In the genomic region with DNA sequence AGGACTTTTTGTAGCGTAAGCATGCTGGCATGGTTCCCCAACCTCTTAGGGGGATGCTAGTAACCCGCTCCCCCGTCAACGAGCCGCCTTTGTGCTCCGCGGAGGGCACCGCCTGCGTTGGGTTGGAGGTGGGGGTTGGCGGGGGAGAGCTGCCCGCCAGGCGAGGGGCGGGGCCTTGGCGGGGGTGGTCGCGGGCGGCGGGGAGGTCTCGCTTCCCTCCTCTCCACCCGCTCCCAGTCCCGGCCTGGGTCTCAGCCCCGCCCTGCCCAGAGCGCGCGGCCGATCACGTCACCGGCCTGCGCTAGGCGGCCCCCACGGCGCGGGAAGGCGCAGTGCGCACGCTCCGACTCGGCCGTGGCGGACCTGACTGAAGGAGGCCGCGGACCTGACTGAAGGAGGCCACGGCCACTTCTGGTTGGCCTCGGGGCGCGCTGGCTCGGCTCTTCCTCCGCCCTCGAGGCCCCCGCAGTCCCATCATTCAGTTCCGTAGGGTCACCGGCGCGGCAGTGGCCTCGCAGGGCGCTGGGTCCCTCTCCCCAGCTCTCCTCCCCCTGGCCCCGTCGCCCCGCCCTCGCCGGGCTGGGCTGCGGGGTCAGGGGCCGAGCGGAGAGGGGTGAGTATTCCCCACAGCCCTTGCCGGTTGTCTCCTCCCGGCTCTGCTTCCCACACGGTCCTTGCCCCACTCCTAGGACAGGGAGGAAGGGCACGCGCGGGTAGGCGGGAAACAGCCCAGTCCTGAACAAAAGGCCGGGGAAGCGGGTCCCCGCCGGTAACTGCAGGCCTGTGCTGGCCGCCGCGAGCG, we compare ENCODE assay signal across 8 cellular contexts. TPM values are rescaled to one million over a fixed set of nuclear protein-coding genes. Genes with fewer than 3 reads are reported as not detected.
DNase-seq lines count a peak whose midpoint lies in the region; ATAC-seq and TF ChIP-seq lines count a peak whose summit lies in the region.

A gene (plus strand): TSS at position 330 of the 802 bp plus-strand sequence. CDS start 15,548 bp downstream, outside the sequence.

- H3K27ac ChIP-seq in liver (ENCODE audit: low read depth in 1 of 2, low read length in 2 of 2): peak within 1 kb of the TSS; percentile 98 to 100

- H3K27me3 Mint-ChIP-seq in dendritic cell treated with granulocyte-macrophage colony-stimulating factor and Interleukin-4, amounts not matched to agents 40 ng/mL and 50 ng/mL, for 4 days: no peaks in the 10 kb centered on the region

- TF ChIP-seq RAD21 in liver (IDR thresholded peaks at IDR 0.05): peak; percentile 54 to 65

- H3K9me3 ChIP-seq in liver (ENCODE audit: control insufficient read depth in 4 of 4, low read length in 3 of 4): no peaks in the 10 kb centered on the region

- DNase-seq in C1 segment of cervical spinal cord (lab: John Stamatoyannopoulos, UW) (peak; percentile 67 to 98 (median 92)), NCI-H69 (lab: John Stamatoyannopoulos, UW) (peak; percentile 99)
- peak; percentile 70 to 80 for DNase-seq in activated CD4-positive, alpha-beta T cell treated with anti-CD3 and anti-CD28 coated beads, Interleukin-2, amount 50 U/mL, for 24 hours (ENCODE audit: low read depth in 1 of 2, low spot score in 1 of 2)
- peak; percentile 88 for DNase-seq in stimulated activated CD4-positive, alpha-beta T cell treated with anti-CD3 and anti-CD28 coated beads, Interleukin-4, amount 100 ng/mL, for 1 hour

- peak within 1 kb of the TSS; percentile 90 for H3K4me3 Mint-ChIP-seq in dendritic cell treated with granulocyte-macrophage colony-stimulating factor and Interleukin-4, amounts not matched to agents 40 ng/mL and 50 ng/mL, for 4 days

- H3K4me1 Mint-ChIP-seq in dendritic cell treated with granulocyte-macrophage colony-stimulating factor and Interleukin-4, amounts not matched to agents 40 ng/mL and 50 ng/mL, for 4 days (ENCODE audit: low read depth): peaks cover 11% of the 10 kb centered on the region

- intact Hi-C loops in dendritic cell treated with granulocyte-macrophage colony-stimulating factor and Interleukin-4, amounts not matched to agents 40 ng/mL and 50 ng/mL, for 4 days (cut with micrococcal nuclease): loop anchor here (1.0 to 10.0 kb wide), 7 partner anchors 75 to 670 kb away; a partner anchor contains a TSS

- no peaks in the 10 kb centered on the region for H3K27me3 ChIP-seq in liver (ENCODE audit: control insufficient read depth in 4 of 4, insufficient read depth in 4 of 4, low read length in 3 of 4)

- H3K27ac Mint-ChIP-seq in dendritic cell treated with granulocyte-macrophage colony-stimulating factor and Interleukin-4, amounts not matched to agents 40 ng/mL and 50 ng/mL, for 4 days: peak within 1 kb of the TSS; percentile 97

- peaks cover 0 to 8% (median 2%) of the 10 kb centered on the region in 4 donors for H3K4me1 ChIP-seq in liver (ENCODE audit: control insufficient read depth in 4 of 4, insufficient read depth in 4 of 4, low read length in 3 of 4)

- TF ChIP-seq CTCF in liver (IDR thresholded peaks at IDR 0.05; ENCODE audit: low read depth, low read length, missing input control): no peak

- H3K4me3 ChIP-seq in liver (ENCODE audit: low read depth in 1 of 3, low read length in 3 of 3): peak within 1 kb of the TSS; percentile 73 to 90 (median 84)

- peaks cover 0 to 3% (median 0%) of the 10 kb centered on the region in 4 donors for H3K36me3 ChIP-seq in liver (ENCODE audit: control insufficient read depth in 4 of 4, insufficient read depth in 3 of 4, low read depth in 1 of 4, low read length in 3 of 4)

- H3K36me3 Mint-ChIP-seq in dendritic cell treated with granulocyte-macrophage colony-stimulating factor and Interleukin-4, amounts not matched to agents 40 ng/mL and 50 ng/mL, for 4 days (ENCODE audit: low read depth): peaks cover 13% of the 10 kb centered on the region

- ATAC-seq in GM19372 (IDR thresholded peaks at IDR 0.05; ENCODE audit: low read depth, unreplicated experiment) (peak; percentile 93), HG03521 (IDR thresholded peaks at IDR 0.05; ENCODE audit: unreplicated experiment) (peak; percentile 98)

- H3K9ac ChIP-seq in liver (ENCODE audit: low read depth in 1 of 2, low read length in 2 of 2): peak within 1 kb of the TSS; percentile 87 to 100

- under 1% methylated on average over 79 of the region's 79 CpGs for WGBS in liver

- no peaks in the 10 kb centered on the region for H3K9me3 Mint-ChIP-seq in dendritic cell treated with granulocyte-macrophage colony-stimulating factor and Interleukin-4, amounts not matched to agents 40 ng/mL and 50 ng/mL, for 4 days

TF ChIP-seq in liver, 16 proteins besides CTCF, POLR2A, EP300 and RAD21:
- TF ChIP-seq RXRA (IDR thresholded peaks at IDR 0.05) (peak; percentile 81 to 83), HNF4G (IDR thresholded peaks at IDR 0.05) (no peak), JUND (IDR thresholded peaks at IDR 0.05) (no peak), NR2F2 (IDR thresholded peaks at IDR 0.05) (peak; percentile 51), HNF4A (conservative IDR thresholded peaks at IDR 0.05) (peak; percentile 20 to 47), FOXA1 (IDR thresholded peaks at IDR 0.05) (no peak), SP1 (IDR thresholded peaks at IDR 0.05) (peak; percentile 70), FOXA2 (IDR thresholded peaks at IDR 0.05) (no peak), YY1 (IDR thresholded peaks at IDR 0.05) (peak; percentile 85), GABPA (IDR thresholded peaks at IDR 0.05 in 1 of 2, conservative IDR thresholded peaks at IDR 0.05 in 1 of 2) (no peak), TAF1 (conservative IDR thresholded peaks at IDR 0.05) (peak; percentile 92), EGR1 (IDR thresholded peaks at IDR 0.05; ENCODE audit: low read depth in 2 of 2) (no peak)
- TF ChIP-seq, protein P1, sequence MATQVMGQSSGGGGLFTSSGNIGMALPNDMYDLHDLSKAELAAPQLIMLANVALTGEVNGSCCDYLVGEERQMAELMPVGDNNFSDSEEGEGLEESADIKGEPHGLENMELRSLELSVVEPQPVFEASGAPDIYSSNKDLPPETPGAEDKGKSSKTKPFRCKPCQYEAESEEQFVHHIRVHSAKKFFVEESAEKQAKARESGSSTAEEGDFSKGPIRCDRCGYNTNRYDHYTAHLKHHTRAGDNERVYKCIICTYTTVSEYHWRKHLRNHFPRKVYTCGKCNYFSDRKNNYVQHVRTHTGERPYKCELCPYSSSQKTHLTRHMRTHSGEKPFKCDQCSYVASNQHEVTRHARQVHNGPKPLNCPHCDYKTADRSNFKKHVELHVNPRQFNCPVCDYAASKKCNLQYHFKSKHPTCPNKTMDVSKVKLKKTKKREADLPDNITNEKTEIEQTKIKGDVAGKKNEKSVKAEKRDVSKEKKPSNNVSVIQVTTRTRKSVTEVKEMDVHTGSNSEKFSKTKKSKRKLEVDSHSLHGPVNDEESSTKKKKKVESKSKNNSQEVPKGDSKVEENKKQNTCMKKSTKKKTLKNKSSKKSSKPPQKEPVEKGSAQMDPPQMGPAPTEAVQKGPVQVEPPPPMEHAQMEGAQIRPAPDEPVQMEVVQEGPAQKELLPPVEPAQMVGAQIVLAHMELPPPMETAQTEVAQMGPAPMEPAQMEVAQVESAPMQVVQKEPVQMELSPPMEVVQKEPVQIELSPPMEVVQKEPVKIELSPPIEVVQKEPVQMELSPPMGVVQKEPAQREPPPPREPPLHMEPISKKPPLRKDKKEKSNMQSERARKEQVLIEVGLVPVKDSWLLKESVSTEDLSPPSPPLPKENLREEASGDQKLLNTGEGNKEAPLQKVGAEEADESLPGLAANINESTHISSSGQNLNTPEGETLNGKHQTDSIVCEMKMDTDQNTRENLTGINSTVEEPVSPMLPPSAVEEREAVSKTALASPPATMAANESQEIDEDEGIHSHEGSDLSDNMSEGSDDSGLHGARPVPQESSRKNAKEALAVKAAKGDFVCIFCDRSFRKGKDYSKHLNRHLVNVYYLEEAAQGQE (IDR thresholded peaks at IDR 0.05): peak; percentile 84
- TF ChIP-seq, protein P2, sequence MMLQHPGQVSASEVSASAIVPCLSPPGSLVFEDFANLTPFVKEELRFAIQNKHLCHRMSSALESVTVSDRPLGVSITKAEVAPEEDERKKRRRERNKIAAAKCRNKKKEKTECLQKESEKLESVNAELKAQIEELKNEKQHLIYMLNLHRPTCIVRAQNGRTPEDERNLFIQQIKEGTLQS (IDR thresholded peaks at IDR 0.05): no peak
- TF ChIP-seq, protein P3, sequence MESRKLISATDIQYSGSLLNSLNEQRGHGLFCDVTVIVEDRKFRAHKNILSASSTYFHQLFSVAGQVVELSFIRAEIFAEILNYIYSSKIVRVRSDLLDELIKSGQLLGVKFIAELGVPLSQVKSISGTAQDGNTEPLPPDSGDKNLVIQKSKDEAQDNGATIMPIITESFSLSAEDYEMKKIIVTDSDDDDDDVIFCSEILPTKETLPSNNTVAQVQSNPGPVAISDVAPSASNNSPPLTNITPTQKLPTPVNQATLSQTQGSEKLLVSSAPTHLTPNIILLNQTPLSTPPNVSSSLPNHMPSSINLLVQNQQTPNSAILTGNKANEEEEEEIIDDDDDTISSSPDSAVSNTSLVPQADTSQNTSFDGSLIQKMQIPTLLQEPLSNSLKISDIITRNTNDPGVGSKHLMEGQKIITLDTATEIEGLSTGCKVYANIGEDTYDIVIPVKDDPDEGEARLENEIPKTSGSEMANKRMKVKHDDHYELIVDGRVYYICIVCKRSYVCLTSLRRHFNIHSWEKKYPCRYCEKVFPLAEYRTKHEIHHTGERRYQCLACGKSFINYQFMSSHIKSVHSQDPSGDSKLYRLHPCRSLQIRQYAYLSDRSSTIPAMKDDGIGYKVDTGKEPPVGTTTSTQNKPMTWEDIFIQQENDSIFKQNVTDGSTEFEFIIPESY (IDR thresholded peaks at IDR 0.05): no peak
- TF ChIP-seq, protein P4, sequence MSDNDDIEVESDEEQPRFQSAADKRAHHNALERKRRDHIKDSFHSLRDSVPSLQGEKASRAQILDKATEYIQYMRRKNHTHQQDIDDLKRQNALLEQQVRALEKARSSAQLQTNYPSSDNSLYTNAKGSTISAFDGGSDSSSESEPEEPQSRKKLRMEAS (IDR thresholded peaks at IDR 0.05): no peak

RNA-seq across cellular contexts. Expression of the gene that starts here (rescaled TPM):
- total RNA-seq in liver: 1 to 10 TPM; 7.3 to 7.8 TPM
- polyA plus RNA-seq in liver: 1 to 10 TPM; 3.1 to 7.5 TPM

Comparison
In these comparisons a context has a peak if more than half of its experiments do, and no peak if none do; other contexts are left out.
1. Peak in every context shown above with its lines: DNase-seq, ATAC-seq, H3K4me3 ChIP-seq and H3K27ac ChIP-seq.